Comparison of ENCODE assay signal across 24 cellular contexts in genomic region chr1:25909062-25909461, GRCh38. TPM values are rescaled to one million over a fixed set of nuclear protein-coding genes. Genes with fewer than 3 reads are reported as not detected.
DNase-seq lines count a peak whose midpoint lies in the region; ATAC-seq and TF ChIP-seq lines count a peak whose summit lies in the region.
"Had no signal": no experiment of that assay in that cellular context is flagged by ENCODE, and none has a peak within 500 bp of the region (broad histone marks: within the 10 kb centered on the region; RNA-seq: fewer than 3 reads in every experiment).

No MANE protein-coding gene starts in this region.

- no peak overlapping the region for H3K4me3 ChIP-seq in OCI-LY1 (ENCODE audit: low read depth, low read length, poor library complexity, severe bottlenecking)
- no peak overlapping the region for H3K4me3 ChIP-seq in neural progenitor cell
- H3K4me3 ChIP-seq in brain microvascular endothelial cell (ENCODE audit: low read depth, low read length): no peak overlapping the region
- H3K4me3 ChIP-seq: HAP-1, lower lobe of right lung, pancreas, SJSA1, spleen, upper lobe of left lung had no signal

- ATAC-seq in HG03565 (IDR thresholded peaks at IDR 0.05; ENCODE audit: unreplicated experiment): no peak
- ATAC-seq: activated CD8-positive, alpha-beta T cell treated with anti-CD3 and anti-CD28 coated beads for 36 hours; lower lobe of right lung; pancreas; right cardiac atrium had no signal

- H4K20me1 ChIP-seq in OCI-LY1 (ENCODE audit: insufficient read depth, low read length) (no peaks in the 10 kb centered on the region), neural progenitor cell (ENCODE audit: low read depth) (peaks cover 12% of the 10 kb centered on the region)

- TF ChIP-seq CTCF in OCI-LY1 (IDR thresholded peaks at IDR 0.05; ENCODE audit: low read length) (no peak), glutamatergic neuron (IDR thresholded peaks at IDR 0.05; ENCODE audit: partially characterized antibody, unreplicated experiment) (no peak), neural progenitor cell (IDR thresholded peaks at IDR 0.05) (no peak), brain microvascular endothelial cell (IDR thresholded peaks at IDR 0.05; ENCODE audit: low read depth, low read length, missing control alignments) (no peak)

- H3K9me3 Mint-ChIP-seq in glutamatergic neuron (ENCODE audit: unreplicated experiment) (peaks cover 23% of the 10 kb centered on the region), neural progenitor cell (peaks cover 5% of the 10 kb centered on the region)
- H3K9me3 Mint-ChIP-seq: activated CD8-positive, alpha-beta T cell treated with anti-CD3 and anti-CD28 coated beads for 36 hours had no signal

- H3K36me3 ChIP-seq in OCI-LY1 (ENCODE audit: insufficient read depth, low read length) (peaks cover 12% of the 10 kb centered on the region), neural progenitor cell (no peaks in the 10 kb centered on the region), brain microvascular endothelial cell (replicated peaks) (no peaks in the 10 kb centered on the region)
- H3K36me3 ChIP-seq: BE2C, lower lobe of right lung, pancreas, spleen, upper lobe of left lung had no signal

- H3K4me1 ChIP-seq in OCI-LY1 (ENCODE audit: insufficient read depth, low read length, severe bottlenecking) (peaks cover 22% of the 10 kb centered on the region), neural progenitor cell (peaks cover 16% of the 10 kb centered on the region)

- H2AFZ ChIP-seq in OCI-LY1 (ENCODE audit: low read length) (peak overlapping the region; percentile 80; the same call in 1 of the 2 replicates), neural progenitor cell (replicated peaks) (peak overlapping the region; percentile 27)

- H3K27ac ChIP-seq in OCI-LY1 (ENCODE audit: low read depth, low read length, poor library complexity, severe bottlenecking): no peak overlapping the region
- H3K27ac ChIP-seq in neural progenitor cell: no peak overlapping the region
- H3K27ac ChIP-seq in brain microvascular endothelial cell: no peak overlapping the region
- H3K27ac ChIP-seq: epithelial cell of prostate, lower lobe of right lung, pancreas, SJSA1, spleen, upper lobe of left lung had no signal

- in situ Hi-C loops in brain microvascular endothelial cell (cut with HindIII; ENCODE audit: low pct_ligation_motif_present, low sequenced_read_pairs): no loop called here

- H3K4me1 Mint-ChIP-seq in glutamatergic neuron (ENCODE audit: low read depth, unreplicated experiment): peaks cover 19% of the 10 kb centered on the region
- H3K4me1 Mint-ChIP-seq in neural progenitor cell: peaks cover 29% of the 10 kb centered on the region

- H3K27ac Mint-ChIP-seq in glutamatergic neuron (ENCODE audit: unreplicated experiment): peak overlapping the region; percentile 57
- H3K27ac Mint-ChIP-seq in neural progenitor cell: no peak overlapping the region
- H3K27ac Mint-ChIP-seq: activated CD8-positive, alpha-beta T cell treated with anti-CD3 and anti-CD28 coated beads for 36 hours had no signal

- no peak overlapping the region for H3K9ac ChIP-seq in OCI-LY1 (ENCODE audit: low read length)
- no peak overlapping the region for H3K9ac ChIP-seq in neural progenitor cell

- H3K79me2 ChIP-seq in OCI-LY1 (ENCODE audit: insufficient read depth, low read length): peaks cover 13% of the 10 kb centered on the region
- H3K79me2 ChIP-seq in neural progenitor cell (ENCODE audit: low read depth): peaks cover 13% of the 10 kb centered on the region

- DNase-seq in Ammon's horn (ENCODE audit: low spot score): peak; percentile 71
- no peak for DNase-seq in glutamatergic neuron
- no peak for DNase-seq in neural progenitor cell (ENCODE audit: low spot score)
- DNase-seq in GF-D8 (lab: John Stamatoyannopoulos, UW): no peak
- no peak for DNase-seq in brain microvascular endothelial cell
- DNase-seq in activated CD4-positive, CD25-positive, alpha-beta regulatory T cell treated with anti-CD3 and anti-CD28 coated beads, Interleukin-2, amount 50 U/mL, for 72 hours: no peak
- DNase-seq: activated CD8-positive, alpha-beta T cell treated with anti-CD3 and anti-CD28 coated beads for 36 hours; BE2C; DMS53; effector CD4-positive, alpha-beta T cell; kidney glomerular epithelial cell; lower lobe of right lung; NCI-H1436 treated with DMSO at 0.1 percent for 48 hours; NCI-H446; NCI-H774; pancreas; right cardiac atrium; spleen; upper lobe of left lung had no signal

- H3K36me3 Mint-ChIP-seq in glutamatergic neuron (ENCODE audit: unreplicated experiment) (no peaks in the 10 kb centered on the region), neural progenitor cell (peaks cover 7% of the 10 kb centered on the region)

- H3K9me3 ChIP-seq in OCI-LY1 (ENCODE audit: low read length) (no peaks in the 10 kb centered on the region), neural progenitor cell (ENCODE audit: low read depth) (no peaks in the 10 kb centered on the region)
- H3K9me3 ChIP-seq: BE2C, HAP-1, lower lobe of right lung, pancreas, SJSA1, spleen, upper lobe of left lung had no signal

- no peaks in the 10 kb centered on the region for H3K9me2 ChIP-seq in OCI-LY1 (ENCODE audit: low read depth, low read length)

- H3K4me3 Mint-ChIP-seq in glutamatergic neuron (ENCODE audit: unreplicated experiment): peak overlapping the region; percentile 57
- H3K4me3 Mint-ChIP-seq in neural progenitor cell: no peak overlapping the region
- H3K4me3 Mint-ChIP-seq: activated CD8-positive, alpha-beta T cell treated with anti-CD3 and anti-CD28 coated beads for 36 hours had no signal

- H3F3A ChIP-seq in OCI-LY1 (ENCODE audit: insufficient read depth, low read length) (no peaks in the 10 kb centered on the region), neural progenitor cell (ENCODE audit: low read depth) (peaks cover 28% of the 10 kb centered on the region)

- H3K4me2 ChIP-seq in OCI-LY1 (ENCODE audit: low read length) (no peak overlapping the region), neural progenitor cell (no peak overlapping the region)

- peaks cover 21% of the 10 kb centered on the region for H3K27me3 Mint-ChIP-seq in glutamatergic neuron (ENCODE audit: unreplicated experiment)
- peaks cover 5% of the 10 kb centered on the region for H3K27me3 Mint-ChIP-seq in neural progenitor cell (ENCODE audit: insufficient read depth, low read depth)
- H3K27me3 Mint-ChIP-seq: activated CD8-positive, alpha-beta T cell treated with anti-CD3 and anti-CD28 coated beads for 36 hours had no signal

- H3K27me3 ChIP-seq in OCI-LY1 (ENCODE audit: insufficient read depth, low read length): no peaks in the 10 kb centered on the region
- no peaks in the 10 kb centered on the region for H3K27me3 ChIP-seq in neural progenitor cell
- no peaks in the 10 kb centered on the region for H3K27me3 ChIP-seq in brain microvascular endothelial cell (replicated peaks)
- H3K27me3 ChIP-seq: BE2C, pancreas, SJSA1, upper lobe of left lung had no signal

RNA-seq across cellular contexts. Expression of gene STMN1, which starts 2.8 kb away (rescaled TPM):
- total RNA-seq in glutamatergic neuron (ENCODE audit: unreplicated experiment) (2,298 TPM), neural progenitor cell (ENCODE audit: low replicate concordance) (356 and 519 TPM in 2 replicates)

RNA-seq across cellular contexts. Expression of gene PAQR7, which starts 33.6 kb away (rescaled TPM):
- 6.4 TPM for total RNA-seq in glutamatergic neuron (ENCODE audit: unreplicated experiment)
- 1.1 and 3.7 TPM in 2 replicates for total RNA-seq in neural progenitor cell (ENCODE audit: low replicate concordance)

RNA-seq across cellular contexts. Expression of gene AUNIP, which starts 49.8 kb away (rescaled TPM):
- 1.3 TPM for total RNA-seq in glutamatergic neuron (ENCODE audit: unreplicated experiment)
- total RNA-seq in neural progenitor cell (ENCODE audit: low replicate concordance): 15.2 and 17.1 TPM in 2 replicates
- total RNA-seq: lower lobe of right lung had no signal
